In the genomic region with DNA sequence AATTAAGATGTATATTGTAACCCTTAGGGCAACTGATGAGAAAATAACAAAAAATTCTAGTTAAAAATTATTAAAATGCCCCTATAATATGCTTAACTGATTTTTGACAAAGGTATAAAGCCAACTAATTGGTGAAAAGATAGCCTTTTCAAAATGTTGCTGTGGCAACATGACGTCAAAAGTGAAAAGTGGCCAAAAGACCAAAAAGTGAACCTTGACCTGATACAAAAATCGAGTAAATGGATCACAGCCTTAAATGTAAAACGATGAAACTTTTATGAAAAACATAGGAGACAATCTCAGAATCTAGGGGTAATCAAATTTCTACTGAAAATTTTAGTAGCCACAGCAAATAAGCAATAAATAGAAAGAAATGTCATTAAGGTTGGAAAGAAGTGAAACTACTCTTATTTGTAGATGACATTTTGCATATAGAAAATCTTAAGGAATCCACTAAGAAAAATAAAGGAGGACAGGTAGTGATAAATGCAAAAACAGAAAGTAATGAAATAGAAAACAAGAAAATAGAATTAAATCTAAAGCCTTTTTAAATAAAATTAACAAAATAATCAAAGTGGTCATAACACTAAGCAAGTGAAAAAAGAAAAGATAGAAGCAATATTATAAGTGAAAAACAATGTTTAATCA, we compare ENCODE assay signal across 31 cellular contexts.
"Had no signal": no experiment of that assay in that cellular context is flagged by ENCODE, and none has a peak within 500 bp of the region (broad histone marks: within the 10 kb centered on the region; RNA-seq: fewer than 3 reads in every experiment).

No MANE protein-coding gene starts in this region.

- H3K9me3 ChIP-seq: MG63, Peyer's patch had no signal

- DNase-seq: activated CD4-positive, alpha-beta memory T cell treated with anti-CD3 and anti-CD28 coated beads for 36 hours; activated CD4-positive, alpha-beta T cell treated with anti-CD3 and anti-CD28 coated beads, Interleukin-2, amount 50 U/mL, for 1 hour; activated CD8-positive, alpha-beta memory T cell treated with anti-CD3 and anti-CD28 coated beads, Interleukin-2, amount 50 U/mL, for 4 hours; activated effector memory CD4-positive, alpha-beta T cell treated with Interleukin-2 at 50 U/mL for 16 hours; activated naive CD4-positive, alpha-beta T cell treated with anti-CD3 and anti-CD28 coated beads, Interleukin-2, amount 10 ng/mL, durations not matched to agents 7 days and 5 days; activated naive CD8-positive, alpha-beta T cell treated with anti-CD3 and anti-CD28 coated beads, Interleukin-2, amount 50 U/mL, for 24 hours; activated T-cell treated with anti-CD3 and anti-CD28 coated beads for 4 hours; activated T-cell treated with anti-CD3 and anti-CD28 coated beads, Interleukin-2, amount 50 U/mL, for 4 hours; anterior cingulate cortex; caudate nucleus; cerebellar nuclear complex; Kasumi-1; MG63; NCI-H1048; NCI-H1105 treated with DMSO at 0.1 percent for 48 hours; NCI-H1436; NCI-H1694; NCI-H1930; NCI-H2081 treated with DMSO at 0.1 percent for 48 hours; NCI-H226; NCI-H446 treated with DMSO at 0.1 percent for 48 hours; NCI-H524; Peyer's patch; SIG-M5; T1000 had no signal

- FAIRE-seq: bronchial epithelial cell had no signal

- H3K9me3 Mint-ChIP-seq: activated CD4-positive, alpha-beta memory T cell treated with anti-CD3 and anti-CD28 coated beads for 36 hours; activated naive CD4-positive, alpha-beta T cell treated with anti-CD3 and anti-CD28 coated beads, Interleukin-2, amount 10 ng/mL, durations not matched to agents 7 days and 5 days; activated T-cell treated with anti-CD3 and anti-CD28 coated beads, Interleukin-2, amount 50 U/mL, for 4 hours; activated T-helper 1 cell treated with anti-CD3 and anti-CD28 coated beads, Interleukin-12 subunit alpha, Interleukin-12 subunit beta, Interleukin-2, Interleukin-4 antibody, amounts not matched to agents 30 ng/mL and 10 ng/mL and 1 ng/mL, durations not matched to agents 14 hours and 24 hours and 36 hours had no signal

- ATAC-seq: activated naive CD8-positive, alpha-beta T cell treated with anti-CD3 and anti-CD28 coated beads, Interleukin-2, amount 50 U/mL, for 24 hours; activated T-cell treated with anti-CD3 and anti-CD28 coated beads, Interleukin-2, amount 50 U/mL, for 4 hours; Right ventricle myocardium inferior had no signal

- H3K4me3 Mint-ChIP-seq: activated CD4-positive, alpha-beta memory T cell treated with anti-CD3 and anti-CD28 coated beads for 36 hours; activated naive CD4-positive, alpha-beta T cell treated with anti-CD3 and anti-CD28 coated beads, Interleukin-2, amount 10 ng/mL, durations not matched to agents 7 days and 5 days; activated naive CD8-positive, alpha-beta T cell; activated naive CD8-positive, alpha-beta T cell treated with anti-CD3 and anti-CD28 coated beads, Interleukin-2, amount 50 U/mL, for 24 hours; activated T-cell treated with anti-CD3 and anti-CD28 coated beads, Interleukin-2, amount 50 U/mL, for 4 hours; activated T-helper 1 cell treated with anti-CD3 and anti-CD28 coated beads, Interleukin-12 subunit alpha, Interleukin-12 subunit beta, Interleukin-2, Interleukin-4 antibody, amounts not matched to agents 30 ng/mL and 10 ng/mL and 1 ng/mL, durations not matched to agents 14 hours and 24 hours and 36 hours; brain had no signal

- H3K27ac Mint-ChIP-seq: activated CD4-positive, alpha-beta memory T cell treated with anti-CD3 and anti-CD28 coated beads for 36 hours; activated naive CD4-positive, alpha-beta T cell treated with anti-CD3 and anti-CD28 coated beads, Interleukin-2, amount 10 ng/mL, durations not matched to agents 7 days and 5 days; activated naive CD8-positive, alpha-beta T cell; activated naive CD8-positive, alpha-beta T cell treated with anti-CD3 and anti-CD28 coated beads, Interleukin-2, amount 50 U/mL, for 24 hours; activated T-helper 1 cell treated with anti-CD3 and anti-CD28 coated beads, Interleukin-12 subunit alpha, Interleukin-12 subunit beta, Interleukin-2, Interleukin-4 antibody, amounts not matched to agents 30 ng/mL and 10 ng/mL and 1 ng/mL, durations not matched to agents 14 hours and 24 hours and 36 hours had no signal

- H3K4me1 ChIP-seq: Peyer's patch had no signal

- H3K27me3 Mint-ChIP-seq: activated CD4-positive, alpha-beta memory T cell treated with anti-CD3 and anti-CD28 coated beads for 36 hours; activated naive CD4-positive, alpha-beta T cell treated with anti-CD3 and anti-CD28 coated beads, Interleukin-2, amount 10 ng/mL, durations not matched to agents 7 days and 5 days; activated naive CD8-positive, alpha-beta T cell; activated naive CD8-positive, alpha-beta T cell treated with anti-CD3 and anti-CD28 coated beads, Interleukin-2, amount 50 U/mL, for 24 hours; brain had no signal

- H3K36me3 ChIP-seq: MG63, Peyer's patch had no signal

- H3K27me3 ChIP-seq: MG63, Peyer's patch had no signal

- H3K4me3 ChIP-seq: MG63, Peyer's patch had no signal

- H3K27ac ChIP-seq: Peyer's patch, RWPE1 had no signal
